30 cellular contexts compared by ENCODE assay signal in genomic region chr1:48495911-48496310, GRCh38.
"Had no signal": no experiment of that assay in that cellular context is flagged by ENCODE, and none has a peak within 500 bp of the region (broad histone marks: within the 10 kb centered on the region; RNA-seq: fewer than 3 reads in every experiment).

No MANE protein-coding gene starts in this region.

- H3K36me3 Mint-ChIP-seq: activated naive CD4-positive, alpha-beta T cell treated with anti-CD3 and anti-CD28 coated beads, Interleukin-2, amount 10 ng/mL, durations not matched to agents 7 days and 5 days; activated naive CD8-positive, alpha-beta T cell treated with anti-CD3 and anti-CD28 coated beads, Interleukin-2, amount 10 ng/mL, durations not matched to agents 7 days and 5 days; natural killer cell treated with Interleukin-12 subunit alpha and Interleukin-12 subunit beta and Interleukin-15 and Interleukin-18, amount 100 ng/mL, for 72 hours had no signal

- H3K27ac ChIP-seq: epithelial cell of prostate, gastrocnemius medialis, hepatocyte, neutrophil, ovary, right lobe of liver, upper lobe of left lung, VCaP had no signal

- H3K9me3 Mint-ChIP-seq: activated naive CD4-positive, alpha-beta T cell treated with anti-CD3 and anti-CD28 coated beads, Interleukin-2, amount 10 ng/mL, durations not matched to agents 7 days and 5 days; activated naive CD8-positive, alpha-beta T cell treated with anti-CD3 and anti-CD28 coated beads, Interleukin-2, amount 10 ng/mL, durations not matched to agents 7 days and 5 days; activated T-helper 1 cell treated with anti-CD3 and anti-CD28 coated beads, Interleukin-12 subunit alpha, Interleukin-12 subunit beta, Interleukin-2, Interleukin-4 antibody, amounts not matched to agents 30 ng/mL and 10 ng/mL and 1 ng/mL, durations not matched to agents 14 hours and 24 hours and 36 hours; central memory CD8-positive, alpha-beta T cell; dendritic cell treated with granulocyte-macrophage colony-stimulating factor and Interleukin-4, amounts not matched to agents 40 ng/mL and 50 ng/mL, for 4 days; natural killer cell treated with Interleukin-12 subunit alpha and Interleukin-12 subunit beta and Interleukin-15 and Interleukin-18, amount 100 ng/mL, for 72 hours had no signal

- H3K9me3 ChIP-seq: gastrocnemius medialis, neutrophil, ovary, right lobe of liver, upper lobe of left lung had no signal

- H3K79me2 ChIP-seq: hepatocyte had no signal

- H3K27me3 Mint-ChIP-seq: activated naive CD8-positive, alpha-beta T cell treated with anti-CD3 and anti-CD28 coated beads, Interleukin-2, amount 10 ng/mL, durations not matched to agents 7 days and 5 days; dendritic cell treated with granulocyte-macrophage colony-stimulating factor and Interleukin-4, amounts not matched to agents 40 ng/mL and 50 ng/mL, for 4 days had no signal

- H3K4me2 ChIP-seq: hepatocyte had no signal

- H3K36me3 ChIP-seq: gastrocnemius medialis, neutrophil, ovary, right lobe of liver, upper lobe of left lung had no signal

- H3K27ac Mint-ChIP-seq: activated naive CD4-positive, alpha-beta T cell treated with anti-CD3 and anti-CD28 coated beads, Interleukin-2, amount 10 ng/mL, durations not matched to agents 7 days and 5 days; activated naive CD8-positive, alpha-beta T cell treated with anti-CD3 and anti-CD28 coated beads, Interleukin-2, amount 10 ng/mL, durations not matched to agents 7 days and 5 days; activated T-helper 1 cell treated with anti-CD3 and anti-CD28 coated beads, Interleukin-12 subunit alpha, Interleukin-12 subunit beta, Interleukin-2, Interleukin-4 antibody, amounts not matched to agents 30 ng/mL and 10 ng/mL and 1 ng/mL, durations not matched to agents 14 hours and 24 hours and 36 hours; dendritic cell treated with granulocyte-macrophage colony-stimulating factor and Interleukin-4, amounts not matched to agents 40 ng/mL and 50 ng/mL, for 4 days; natural killer cell treated with Interleukin-12 subunit alpha and Interleukin-12 subunit beta and Interleukin-15 and Interleukin-18, amount 100 ng/mL, for 72 hours; progenitor cell of endocrine pancreas had no signal

- ATAC-seq: activated CD4-positive, CD25-positive, alpha-beta regulatory T cell treated with anti-CD3 and anti-CD28 coated beads, Interleukin-2, amount 50 U/mL, for 24 hours; gastrocnemius medialis; left cardiac atrium; left ventricle myocardium superior; natural killer cell treated with Interleukin-12 subunit alpha and Interleukin-12 subunit beta and Interleukin-15 and Interleukin-18, amount 100 ng/mL, for 72 hours; right lobe of liver; stimulated activated naive CD8-positive, alpha-beta T cell treated with anti-CD3 and anti-CD28 coated beads, Interleukin-15, Interleukin-2, amounts not matched to agents 100 U/mL and 50 U/mL, for 24 hours had no signal

- H3K4me1 ChIP-seq: gastrocnemius medialis, right lobe of liver had no signal

- H3K4me3 Mint-ChIP-seq: activated naive CD4-positive, alpha-beta T cell treated with anti-CD3 and anti-CD28 coated beads, Interleukin-2, amount 10 ng/mL, durations not matched to agents 7 days and 5 days; activated naive CD8-positive, alpha-beta T cell treated with anti-CD3 and anti-CD28 coated beads, Interleukin-2, amount 10 ng/mL, durations not matched to agents 7 days and 5 days; activated T-helper 1 cell treated with anti-CD3 and anti-CD28 coated beads, Interleukin-12 subunit alpha, Interleukin-12 subunit beta, Interleukin-2, Interleukin-4 antibody, amounts not matched to agents 30 ng/mL and 10 ng/mL and 1 ng/mL, durations not matched to agents 14 hours and 24 hours and 36 hours; central memory CD8-positive, alpha-beta T cell; dendritic cell treated with granulocyte-macrophage colony-stimulating factor and Interleukin-4, amounts not matched to agents 40 ng/mL and 50 ng/mL, for 4 days; natural killer cell treated with Interleukin-12 subunit alpha and Interleukin-12 subunit beta and Interleukin-15 and Interleukin-18, amount 100 ng/mL, for 72 hours had no signal

- H3K27me3 ChIP-seq: gastrocnemius medialis, hepatocyte, neutrophil, ovary, right lobe of liver, upper lobe of left lung had no signal

- H2AFZ ChIP-seq: hepatocyte had no signal

- DNase-seq: activated CD4-positive, alpha-beta T cell treated with anti-CD3 and anti-CD28 coated beads for 48 hours; activated CD4-positive, alpha-beta T cell treated with anti-CD3 and anti-CD28 coated beads, Interleukin-2, amount 50 U/mL, for 48 hours; activated CD8-positive, alpha-beta memory T cell treated with anti-CD3 and anti-CD28 coated beads for 24 hours; activated gamma-delta T cell; activated naive CD4-positive, alpha-beta T cell treated with anti-CD3 and anti-CD28 coated beads, Interleukin-2, amount 10 ng/mL, durations not matched to agents 7 days and 5 days; activated naive CD8-positive, alpha-beta T cell treated with anti-CD3 and anti-CD28 coated beads, Interleukin-2, amount 10 ng/mL, durations not matched to agents 7 days and 5 days; amniotic stem cell; effector CD4-positive, alpha-beta T cell; gastrocnemius medialis; islet precursor cell; left cardiac atrium; left ventricle myocardium superior; midbrain; ovary; right lobe of liver; stimulated activated CD4-positive, alpha-beta T cell treated with anti-CD3 and anti-CD28 coated beads, Interleukin-12 subunit alpha, Interleukin-12 subunit beta, amount 100 ng/mL, for 4 hours; stimulated activated CD4-positive, alpha-beta T cell treated with anti-CD3 and anti-CD28 coated beads, Interleukin-4, amount 100 ng/mL, for 1 hour; stimulated activated naive CD8-positive, alpha-beta T cell treated with anti-CD3 and anti-CD28 coated beads, Interleukin-15, Interleukin-2, amounts not matched to agents 100 U/mL and 50 U/mL, for 24 hours; upper lobe of left lung had no signal

- H3K4me3 ChIP-seq: gastrocnemius medialis, hepatocyte, ovary, right lobe of liver, skin epidermis, upper lobe of left lung had no signal
